In the genomic region with DNA sequence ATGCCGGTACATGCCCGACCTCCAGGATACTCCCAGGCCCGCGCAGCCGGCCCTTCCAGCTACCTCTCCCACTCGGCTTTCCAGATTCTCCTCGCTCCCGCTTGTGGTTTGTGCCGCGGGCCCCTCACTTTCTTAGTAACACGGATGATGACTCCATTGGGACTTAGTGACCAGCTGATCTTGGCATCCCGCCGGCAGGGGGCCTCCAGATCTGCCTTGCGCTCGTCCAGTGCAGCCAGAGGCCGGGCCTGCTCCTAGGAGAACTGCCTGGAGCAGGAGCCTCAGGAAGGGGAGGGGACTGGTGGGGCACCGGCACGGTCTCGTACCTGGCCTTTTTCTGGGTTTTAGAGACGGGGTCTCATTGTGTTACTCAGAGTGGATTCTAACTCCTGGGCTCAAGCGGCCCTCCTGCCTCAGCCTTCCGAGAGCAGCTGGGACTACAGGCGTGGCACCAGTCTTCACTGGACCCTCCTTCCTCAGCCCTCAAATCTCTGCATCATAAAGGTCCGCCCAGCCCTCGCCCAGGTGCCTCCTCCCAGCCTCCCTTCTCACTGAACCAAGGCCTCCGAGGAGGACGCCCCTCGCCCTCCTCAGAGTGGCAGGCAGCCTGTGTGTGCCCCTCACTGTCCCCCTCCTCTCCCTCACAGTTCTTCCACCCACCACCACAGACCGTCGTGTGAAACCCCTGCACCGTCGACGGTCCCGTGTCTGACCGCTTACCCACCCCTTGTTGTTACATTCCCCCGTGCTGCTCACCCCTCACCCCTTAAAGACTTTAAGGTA, we compare ENCODE assay signal across 12 cellular contexts.
DNase-seq lines count a peak whose midpoint lies in the region; ATAC-seq and TF ChIP-seq lines count a peak whose summit lies in the region.
"Had no signal": no experiment of that assay in that cellular context is flagged by ENCODE, and none has a peak within 500 bp of the region (broad histone marks: within the 10 kb centered on the region; RNA-seq: fewer than 3 reads in every experiment).

No MANE protein-coding gene starts in this region.

- no CpG with 5 or more reads among the region's 36 CpGs for WGBS in iPS DF 6.9 (ENCODE audit: insufficient coverage, insufficient read length)

- peak overlapping the region; percentile 38 for H3K27ac Mint-ChIP-seq in stimulated activated memory B cell treated with anti-CD40 and anti-IgM and Interleukin-4, amounts not matched to agents 10 μg/mL and 1 μg/mL and 100 μg/mL, for 72 hours
- H3K27ac Mint-ChIP-seq: T-helper 17 cell had no signal

- H3K4me3 Mint-ChIP-seq in stimulated activated memory B cell treated with anti-CD40 and anti-IgM and Interleukin-4, amounts not matched to agents 10 μg/mL and 1 μg/mL and 100 μg/mL, for 72 hours: no peak overlapping the region
- H3K4me3 Mint-ChIP-seq: CD4-positive, alpha-beta memory T cell; T-helper 17 cell had no signal

- H3K36me3 ChIP-seq in brain microvascular endothelial cell (replicated peaks) (no peaks in the 10 kb centered on the region), iPS DF 6.9 (ENCODE audit: control insufficient read depth, insufficient read depth, low read length) (no peaks in the 10 kb centered on the region), WERI-Rb-1 (no peaks in the 10 kb centered on the region)

- H3K9me3 Mint-ChIP-seq in stimulated activated memory B cell treated with anti-CD40 and anti-IgM and Interleukin-4, amounts not matched to agents 10 μg/mL and 1 μg/mL and 100 μg/mL, for 72 hours: no peaks in the 10 kb centered on the region
- H3K9me3 Mint-ChIP-seq: CD4-positive, alpha-beta memory T cell had no signal

- H3K4me1 ChIP-seq in iPS DF 6.9 (ENCODE audit: control insufficient read depth, insufficient read depth, low read length): no peaks in the 10 kb centered on the region; the same call in none of the 2 replicates

- H3K27ac ChIP-seq in brain microvascular endothelial cell (no peak overlapping the region), iPS DF 6.9 (ENCODE audit: low read length) (no peak overlapping the region), WERI-Rb-1 (no peak overlapping the region)
- H3K27ac ChIP-seq: coronary artery had no signal

- H3K4me1 Mint-ChIP-seq in stimulated activated memory B cell treated with anti-CD40 and anti-IgM and Interleukin-4, amounts not matched to agents 10 μg/mL and 1 μg/mL and 100 μg/mL, for 72 hours: peaks cover 19% of the 10 kb centered on the region

- H3K27me3 ChIP-seq in brain microvascular endothelial cell (replicated peaks): no peaks in the 10 kb centered on the region
- no peaks in the 10 kb centered on the region for H3K27me3 ChIP-seq in iPS DF 6.9 (ENCODE audit: control insufficient read depth, insufficient read depth, low read length)
- H3K27me3 ChIP-seq in WERI-Rb-1 (ENCODE audit: insufficient read depth, low read depth, severe bottlenecking): no peaks in the 10 kb centered on the region

- H3K9me3 ChIP-seq in iPS DF 6.9 (ENCODE audit: control insufficient read depth, insufficient read depth, low read length) (no peaks in the 10 kb centered on the region), WERI-Rb-1 (ENCODE audit: severe bottlenecking) (no peaks in the 10 kb centered on the region)

- H3K27me3 Mint-ChIP-seq in stimulated activated memory B cell treated with anti-CD40 and anti-IgM and Interleukin-4, amounts not matched to agents 10 μg/mL and 1 μg/mL and 100 μg/mL, for 72 hours: peaks cover 30% of the 10 kb centered on the region

- in situ Hi-C loops in brain microvascular endothelial cell (cut with HindIII; ENCODE audit: low pct_ligation_motif_present, low sequenced_read_pairs): no loop called here

- DNase-seq in HuH-7 (ENCODE audit: low spot score) (peak; percentile 40), brain microvascular endothelial cell (peak; percentile 16), iPS DF 6.9 (ENCODE audit: low read depth, low spot score) (peak; percentile 16), WERI-Rb-1 (no peak), foreskin fibroblast (no peak)
- DNase-seq in activated T-cell treated with anti-CD3 and anti-CD28 coated beads, Interleukin-2, amount 50 U/mL, for 48 hours: no peak
- DNase-seq: CD4-positive, alpha-beta memory T cell; NCI-H526 treated with DMSO at 0.1 percent for 48 hours; stimulated activated CD4-positive, alpha-beta T cell treated with anti-CD3 and anti-CD28 coated beads, Interleukin-2, amount 100 ng/mL, for 48 hours; T-helper 17 cell had no signal

- TF ChIP-seq CTCF in brain microvascular endothelial cell (IDR thresholded peaks at IDR 0.05; ENCODE audit: low read depth, low read length, missing control alignments) (peak; percentile 71), WERI-Rb-1 (IDR thresholded peaks at IDR 0.05; ENCODE audit: low read depth, low read length) (no peak), foreskin fibroblast (IDR thresholded peaks at IDR 0.05; ENCODE audit: low read depth, low read length) (no peak)

- peak; percentile 25 for ATAC-seq in stimulated activated memory B cell treated with anti-CD40 and anti-IgM and Interleukin-4, amounts not matched to agents 10 μg/mL and 1 μg/mL and 100 μg/mL, for 72 hours
- ATAC-seq: T-helper 17 cell had no signal

- no peaks in the 10 kb centered on the region for H3K36me3 Mint-ChIP-seq in stimulated activated memory B cell treated with anti-CD40 and anti-IgM and Interleukin-4, amounts not matched to agents 10 μg/mL and 1 μg/mL and 100 μg/mL, for 72 hours
- H3K36me3 Mint-ChIP-seq: CD4-positive, alpha-beta memory T cell had no signal

- peak overlapping the region; percentile 29 for H3K4me3 ChIP-seq in brain microvascular endothelial cell (ENCODE audit: low read depth, low read length)
- H3K4me3 ChIP-seq in iPS DF 6.9 (ENCODE audit: low read length): no peak overlapping the region
- no peak overlapping the region for H3K4me3 ChIP-seq in WERI-Rb-1 (ENCODE audit: low read depth, low read length)
- H3K4me3 ChIP-seq in foreskin fibroblast (ENCODE audit: low read depth in 1 of 2, low read length in 2 of 2): no peak overlapping the region
- H3K4me3 ChIP-seq: coronary artery had no signal

Comparison
In these comparisons a context has a peak if more than half of its experiments do, and no peak if none do; other contexts are left out.
1. DNase-seq: peak in HuH-7 (single experiment), brain microvascular endothelial cell (single experiment) and iPS DF 6.9 (single experiment); none in WERI-Rb-1 (single experiment), activated T-cell treated with anti-CD3 and anti-CD28 coated beads, Interleukin-2, amount 50 U/mL, for 48 hours (0 of 2) and foreskin fibroblast (0 of 2).